Comparison of ENCODE assay signal across 1 cellular context in genomic region chr11:7278314-7278917, GRCh38.
TF ChIP-seq lines count a peak whose summit lies in the region.

No MANE protein-coding gene starts in this region.

TF ChIP-seq in HepG2, 621 proteins besides CTCF, POLR2A, EP300 and RAD21 (continued from another document):
- TF ChIP-seq, protein P1, sequence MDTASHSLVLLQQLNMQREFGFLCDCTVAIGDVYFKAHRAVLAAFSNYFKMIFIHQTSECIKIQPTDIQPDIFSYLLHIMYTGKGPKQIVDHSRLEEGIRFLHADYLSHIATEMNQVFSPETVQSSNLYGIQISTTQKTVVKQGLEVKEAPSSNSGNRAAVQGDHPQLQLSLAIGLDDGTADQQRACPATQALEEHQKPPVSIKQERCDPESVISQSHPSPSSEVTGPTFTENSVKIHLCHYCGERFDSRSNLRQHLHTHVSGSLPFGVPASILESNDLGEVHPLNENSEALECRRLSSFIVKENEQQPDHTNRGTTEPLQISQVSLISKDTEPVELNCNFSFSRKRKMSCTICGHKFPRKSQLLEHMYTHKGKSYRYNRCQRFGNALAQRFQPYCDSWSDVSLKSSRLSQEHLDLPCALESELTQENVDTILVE (CRISPR knock-in tag; IDR thresholded peaks at IDR 0.05): no peak
- TF ChIP-seq ZKSCAN8 (CRISPR knock-in tag; IDR thresholded peaks at IDR 0.05; ENCODE audit: borderline replicate concordance) (no peak), STAG1 (CRISPR knock-in tag; IDR thresholded peaks at IDR 0.05) (peak; percentile 49), E2F5 (CRISPR knock-in tag; conservative IDR thresholded peaks at IDR 0.05) (no peak), SMC3 (IDR thresholded peaks at IDR 0.05; ENCODE audit: low read length) (0 out of 2 replicates have a peak, but pooled peaks have one; percentile 11), HMG20B (CRISPR knock-in tag; conservative IDR thresholded peaks at IDR 0.05) (no peak), NCOR1 (IDR thresholded peaks at IDR 0.05; ENCODE audit: borderline replicate concordance, low read length) (no peak), SMARCC2 (IDR thresholded peaks at IDR 0.05) (no peak), ZNF496 (CRISPR knock-in tag; IDR thresholded peaks at IDR 0.05; ENCODE audit: insufficient replicate concordance) (no peak), ZNF33B (CRISPR knock-in tag; IDR thresholded peaks at IDR 0.05) (no peak)
